In the genomic region with DNA sequence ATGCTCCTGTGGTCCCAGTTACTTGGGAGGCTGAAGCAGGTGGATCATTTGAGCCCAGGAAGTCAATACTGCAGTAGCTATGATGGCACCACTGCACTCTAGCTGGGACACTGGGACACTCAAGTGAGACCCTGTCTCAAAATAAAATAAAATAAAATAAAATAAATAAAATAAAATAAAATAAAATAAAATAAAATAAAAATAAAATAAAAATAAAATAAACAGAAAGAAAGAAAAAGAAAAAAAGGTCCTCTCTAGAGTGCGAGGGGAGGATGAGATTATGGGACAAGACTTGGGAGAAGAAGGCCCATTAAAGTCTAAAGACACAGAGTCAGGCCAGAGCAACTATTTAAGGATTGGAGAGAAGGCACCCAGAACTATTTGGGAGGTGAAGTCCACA, we compare ENCODE assay signal across 2 cellular contexts.
"Had no signal": no experiment of that assay in that cellular context is flagged by ENCODE, and none has a peak within 500 bp of the region (broad histone marks: within the 10 kb centered on the region; RNA-seq: fewer than 3 reads in every experiment).

No MANE protein-coding gene starts in this region.

- DNase-seq: GDM1, GF-D8 had no signal
